Comparison of ENCODE assay signal across 1 cellular context in genomic region chr2:20567159-20567925, GRCh38.
TF ChIP-seq lines count a peak whose summit lies in the region.

No MANE protein-coding gene starts in this region.

TF ChIP-seq in HepG2, 621 proteins besides CTCF, POLR2A, EP300 and RAD21 (continued from another document and continues in another):
- peak; percentile 56; the same call in 1 of the 2 replicates for TF ChIP-seq NCOR1 (IDR thresholded peaks at IDR 0.05; ENCODE audit: borderline replicate concordance, low read length)
- no peak for TF ChIP-seq ZNF570 (CRISPR knock-in tag; IDR thresholded peaks at IDR 0.05; ENCODE audit: borderline replicate concordance)
- TF ChIP-seq NR2F1 (CRISPR knock-in tag; IDR thresholded peaks at IDR 0.05) = peak; percentile 69 to 78; a peak in 3 of 4 replicates
- peak; percentile 16; the same call in 1 of the 2 replicates for TF ChIP-seq ZNF574 (CRISPR knock-in tag; IDR thresholded peaks at IDR 0.05)
- no peak for TF ChIP-seq ZNF678 (CRISPR knock-in tag; IDR thresholded peaks at IDR 0.05)
- TF ChIP-seq ZNF101 (CRISPR knock-in tag; IDR thresholded peaks at IDR 0.05; ENCODE audit: borderline replicate concordance, low read depth) = no peak
- TF ChIP-seq ZNF451 (CRISPR knock-in tag; IDR thresholded peaks at IDR 0.05) = no peak
- TF ChIP-seq ADNP (CRISPR knock-in tag; IDR thresholded peaks at IDR 0.05) = no peak
- no peak for TF ChIP-seq MATR3 (CRISPR knock-in tag; IDR thresholded peaks at IDR 0.05)
- no peak for TF ChIP-seq ARNTL (CRISPR knock-in tag; IDR thresholded peaks at IDR 0.05)
- no peak for TF ChIP-seq ETV5 (CRISPR knock-in tag; IDR thresholded peaks at IDR 0.05; ENCODE audit: borderline replicate concordance)
- no peak for TF ChIP-seq ZFP36L1 (CRISPR knock-in tag; IDR thresholded peaks at IDR 0.05)
- TF ChIP-seq CSRNP2 (CRISPR knock-in tag; conservative IDR thresholded peaks at IDR 0.05; ENCODE audit: low read depth) = no peak
- no peak for TF ChIP-seq ZNF607 (CRISPR knock-in tag; IDR thresholded peaks at IDR 0.05; ENCODE audit: borderline replicate concordance)
- no peak for TF ChIP-seq ZNF260 (CRISPR knock-in tag; IDR thresholded peaks at IDR 0.05; ENCODE audit: borderline replicate concordance, low read depth)
- TF ChIP-seq MED8 (CRISPR knock-in tag; IDR thresholded peaks at IDR 0.05; ENCODE audit: insufficient replicate concordance) = no peak
- 0 out of 2 replicates have a peak, but pooled peaks have one; percentile 54 for TF ChIP-seq ARHGAP35 (CRISPR knock-in tag; IDR thresholded peaks at IDR 0.05; ENCODE audit: borderline replicate concordance)
- no peak for TF ChIP-seq ZBTB49 (CRISPR knock-in tag; IDR thresholded peaks at IDR 0.05; ENCODE audit: borderline replicate concordance)
- TF ChIP-seq LRRFIP1 (CRISPR knock-in tag; conservative IDR thresholded peaks at IDR 0.05) = no peak
- TF ChIP-seq MZF1 (CRISPR knock-in tag; IDR thresholded peaks at IDR 0.05; ENCODE audit: borderline replicate concordance) = no peak
- peak; percentile 37; the same call in 1 of the 2 replicates for TF ChIP-seq TBX2 (CRISPR knock-in tag; IDR thresholded peaks at IDR 0.05; ENCODE audit: borderline replicate concordance)
- TF ChIP-seq SP2 (CRISPR knock-in tag; IDR thresholded peaks at IDR 0.05) = no peak
- peak; percentile 93 for TF ChIP-seq NR2F6 (IDR thresholded peaks at IDR 0.05)
- peak; percentile 88 for TF ChIP-seq NR2F6 (CRISPR knock-in tag; IDR thresholded peaks at IDR 0.05)
- TF ChIP-seq RBM39 (IDR thresholded peaks at IDR 0.05; ENCODE audit: low read depth, low read length, poor library complexity, severe bottlenecking) = no peak
- no peak for TF ChIP-seq LCORL (IDR thresholded peaks at IDR 0.05)
- TF ChIP-seq LCORL (CRISPR knock-in tag; IDR thresholded peaks at IDR 0.05) = no peak
- peak; percentile 82 for TF ChIP-seq RXRA (CRISPR knock-in tag; IDR thresholded peaks at IDR 0.05)
- TF ChIP-seq THAP7 (CRISPR knock-in tag; IDR thresholded peaks at IDR 0.05) = no peak
- no peak for TF ChIP-seq ZBTB21 (CRISPR knock-in tag; IDR thresholded peaks at IDR 0.05)
- no peak for TF ChIP-seq ZNF44 (CRISPR knock-in tag; IDR thresholded peaks at IDR 0.05)
- TF ChIP-seq RBFOX2 (IDR thresholded peaks at IDR 0.05; ENCODE audit: low read depth, low read length) = no peak
- no peak for TF ChIP-seq ZIK1 (CRISPR knock-in tag; IDR thresholded peaks at IDR 0.05; ENCODE audit: borderline replicate concordance, low read depth)
- peak; percentile 61; the same call in 1 of the 2 replicates for TF ChIP-seq MTA1 (CRISPR knock-in tag; IDR thresholded peaks at IDR 0.05; ENCODE audit: borderline replicate concordance)
- no peak for TF ChIP-seq ETS1 (CRISPR knock-in tag; IDR thresholded peaks at IDR 0.05)
- no peak for TF ChIP-seq ZNF510 (CRISPR knock-in tag; IDR thresholded peaks at IDR 0.05; ENCODE audit: low read depth)
- TF ChIP-seq ZBTB4 (CRISPR knock-in tag; IDR thresholded peaks at IDR 0.05; ENCODE audit: borderline replicate concordance) = no peak
- no peak for TF ChIP-seq ZNF225 (CRISPR knock-in tag; IDR thresholded peaks at IDR 0.05)
- TF ChIP-seq HNF1B (CRISPR knock-in tag; IDR thresholded peaks at IDR 0.05) = no peak
- TF ChIP-seq BRF2 (CRISPR knock-in tag; IDR thresholded peaks at IDR 0.05) = no peak
- TF ChIP-seq RBM22 (optimal IDR thresholded peaks at IDR 0.05; ENCODE audit: low read length) = no peak
- TF ChIP-seq E2F5 (CRISPR knock-in tag; conservative IDR thresholded peaks at IDR 0.05) = no peak
- TF ChIP-seq CREB3 (CRISPR knock-in tag; IDR thresholded peaks at IDR 0.05) = no peak
- no peak for TF ChIP-seq SATB2 (CRISPR knock-in tag; IDR thresholded peaks at IDR 0.05)
- no peak for TF ChIP-seq TEAD2 (CRISPR knock-in tag; IDR thresholded peaks at IDR 0.05)
- no peak for TF ChIP-seq ARID2 (CRISPR knock-in tag; IDR thresholded peaks at IDR 0.05; ENCODE audit: borderline replicate concordance)
- peak; percentile 59 for TF ChIP-seq BCL6 (CRISPR knock-in tag; IDR thresholded peaks at IDR 0.05)
- TF ChIP-seq HNF4A (CRISPR knock-in tag; IDR thresholded peaks at IDR 0.05) = peak; percentile 43
